27 cellular contexts compared by ENCODE assay signal in genomic region chr4:32826169-32826568, GRCh38.
DNase-seq lines count a peak whose midpoint lies in the region; ATAC-seq, FAIRE-seq and TF ChIP-seq lines count a peak whose summit lies in the region.
"Had no signal": no experiment of that assay in that cellular context is flagged by ENCODE, and none has a peak within 500 bp of the region (broad histone marks: within the 10 kb centered on the region; RNA-seq: fewer than 3 reads in every experiment).

No MANE protein-coding gene starts in this region.

- TF ChIP-seq CTCF in BE2C (IDR thresholded peaks at IDR 0.05; ENCODE audit: low read depth, low read length) (no peak), HEK293 (tag by site-specific recombination; IDR thresholded peaks at IDR 0.05) (no peak), PC-3 (conservative IDR thresholded peaks at IDR 0.05; ENCODE audit: low read depth, low read length) (no peak), psoas muscle (IDR thresholded peaks at IDR 0.05) (no peak)

- no peak for TF ChIP-seq POLR2A in GM12892 (IDR thresholded peaks at IDR 0.05; ENCODE audit: low read depth, low read length)

- no peak overlapping the region for H3K4me3 ChIP-seq in BE2C (ENCODE audit: low read depth, low read length)
- no peak overlapping the region for H3K4me3 ChIP-seq in HEK293 (ENCODE audit: low read depth, low read length)
- no peak overlapping the region for H3K4me3 ChIP-seq in PC-3 (ENCODE audit: low read length)
- H3K4me3 ChIP-seq in psoas muscle, result no peak overlapping the region
- H3K4me3 ChIP-seq: cardiac muscle cell, colonic mucosa, gastrocnemius medialis, Peyer's patch, SJSA1, testis had no signal

- ATAC-seq in PC-3 (no peak), psoas muscle (no peak)
- ATAC-seq: activated T-helper 17 cell treated with anti-CD3 and anti-CD28 coated beads, Interleukin-2, amount 50 U/mL, for 72 hours; esophagus mucosa; gastrocnemius medialis; T-cell had no signal

- WGBS in psoas muscle, 3 donors, result 87 to 93% (median 89%) methylated on average over 3 of the region's 3 CpGs

- no peak for FAIRE-seq in GM12892 (lab: Jason Lieb, UNC)

- H2AFZ ChIP-seq in PC-3 (ENCODE audit: low read length), result no peak overlapping the region

- DNase-seq in BE2C, result peak; percentile 20
- DNase-seq in PC-3, result peak; percentile 17
- peak; percentile 6 for DNase-seq in foreskin melanocyte
- no peak for DNase-seq in psoas muscle
- no peak for DNase-seq in D341Med (ENCODE audit: low spot score)
- no peak for DNase-seq in GM12892 (ENCODE audit: insufficient read length)
- DNase-seq: activated CD4-positive, alpha-beta T cell treated with anti-CD3 and anti-CD28 coated beads, Interleukin-2, amount 50 U/mL, for 48 hours; activated naive CD4-positive, alpha-beta T cell treated with anti-CD3 and anti-CD28 coated beads, Interleukin-2, amount 50 U/mL, for 16 hours; CD4-positive, CD25-positive, alpha-beta regulatory T cell; colonic mucosa; effector memory CD4-positive, alpha-beta T cell; gastrocnemius medialis; hippocampal formation; islet precursor cell; naive B cell; NCI-H2171; NCI-H510A; occipital lobe; Peyer's patch; stimulated activated naive CD4-positive, alpha-beta T cell treated with Interleukin-2 at 50 U/mL for 16 hours; T-cell; testis had no signal

- H3K27ac ChIP-seq in HEK293 (ENCODE audit: extremely low read depth, low read depth, low read length) (no peak overlapping the region), PC-3 (ENCODE audit: low read length) (no peak overlapping the region), psoas muscle (no peak overlapping the region)
- H3K27ac ChIP-seq: cardiac muscle cell, colonic mucosa, gastrocnemius medialis, Peyer's patch, SJSA1, testis had no signal

- no peak overlapping the region for H3K9ac ChIP-seq in PC-3 (ENCODE audit: low read length)

- no peaks in the 10 kb centered on the region for H4K20me1 ChIP-seq in PC-3 (ENCODE audit: low read length)

- H3K4me2 ChIP-seq in PC-3 (ENCODE audit: low read length), result no peak overlapping the region

- CTCF ChIA-PET in HEK293 (lab: Yijun Ruan, JAX) (no interaction called here), PC-3 (lab: Charles Lee) (no interaction called here)

- no peaks in the 10 kb centered on the region for H3F3A ChIP-seq in PC-3 (ENCODE audit: low read length, unreplicated experiment)

- H3K36me3 ChIP-seq in BE2C, result no peaks in the 10 kb centered on the region
- H3K36me3 ChIP-seq in HEK293 (ENCODE audit: control insufficient read depth in 2 of 2, insufficient read depth in 1 of 2, low read length in 2 of 2), result no peaks in the 10 kb centered on the region
- no peaks in the 10 kb centered on the region; the same call in 1 of the 2 replicates for H3K36me3 ChIP-seq in PC-3 (ENCODE audit: low read depth, low read length)
- H3K36me3 ChIP-seq in psoas muscle (ENCODE audit: insufficient read depth in 1 of 2, low read depth in 1 of 2), result no peaks in the 10 kb centered on the region
- H3K36me3 ChIP-seq: cardiac muscle cell, colonic mucosa, gastrocnemius medialis, Peyer's patch, SJSA1 had no signal

- no peaks in the 10 kb centered on the region for H3K9me2 ChIP-seq in PC-3 (replicated peaks; ENCODE audit: low read length)

- H3K9me3 ChIP-seq in BE2C (no peaks in the 10 kb centered on the region), HEK293 (ENCODE audit: control insufficient read depth, insufficient read depth, low read depth, low read length) (no peaks in the 10 kb centered on the region), PC-3 (ENCODE audit: low read length) (peaks cover 7% of the 10 kb centered on the region; the same call in 1 of the 2 replicates), psoas muscle (no peaks in the 10 kb centered on the region)
- H3K9me3 ChIP-seq: colonic mucosa, gastrocnemius medialis, Peyer's patch, SJSA1, testis had no signal

- H3K4me1 ChIP-seq in BE2C (no peaks in the 10 kb centered on the region), HEK293 (ENCODE audit: control insufficient read depth, insufficient read depth, low read length) (no peaks in the 10 kb centered on the region), PC-3 (ENCODE audit: insufficient read depth, low read length) (no peaks in the 10 kb centered on the region), psoas muscle (no peaks in the 10 kb centered on the region)
- H3K4me1 ChIP-seq: colonic mucosa, gastrocnemius medialis, Peyer's patch, SJSA1, testis had no signal

- POLR2A ChIA-PET in HEK293 (lab: Yijun Ruan, JAX), result no interaction called here
- POLR2A ChIA-PET in PC-3 (lab: Charles Lee; ENCODE audit: unreplicated experiment), result no interaction called here

- no peaks in the 10 kb centered on the region for H3K79me2 ChIP-seq in PC-3 (ENCODE audit: low read length)

- intact Hi-C loops in PC-3 (cut with micrococcal nuclease) (no loop called here), psoas muscle (cut with DNase I) (no loop called here)

- no peaks in the 10 kb centered on the region for H3K27me3 ChIP-seq in BE2C
- H3K27me3 ChIP-seq in PC-3 (ENCODE audit: low read length), result no peaks in the 10 kb centered on the region
- H3K27me3 ChIP-seq in psoas muscle (ENCODE audit: insufficient read depth in 3 of 3, low read length in 2 of 3), result no peaks in the 10 kb centered on the region
- H3K27me3 ChIP-seq: cardiac muscle cell, colonic mucosa, gastrocnemius medialis, Peyer's patch, SJSA1, testis had no signal

- BruUV-seq in PC-3 (replicated peaks; lab: Mats Ljungman, UMichigan), result no TSS peak

TF ChIP-seq in HEK293, 187 proteins besides CTCF, POLR2A, EP300 and RAD21:
- no peak for TF ChIP-seq SCRT1 (tag by site-specific recombination; IDR thresholded peaks at IDR 0.05; ENCODE audit: borderline replicate concordance)
- no peak for TF ChIP-seq ZFHX2 (tag by site-specific recombination; conservative IDR thresholded peaks at IDR 0.05)
- no peak for TF ChIP-seq RBAK (tag by site-specific recombination; IDR thresholded peaks at IDR 0.05)
- TF ChIP-seq ZNF214 (tag by site-specific recombination; IDR thresholded peaks at IDR 0.05; ENCODE audit: borderline replicate concordance), result no peak
- TF ChIP-seq ZNF488 (tag by site-specific recombination; IDR thresholded peaks at IDR 0.05), result no peak
- peak; percentile 68 for TF ChIP-seq TRIM28 (IDR thresholded peaks at IDR 0.05; ENCODE audit: borderline replicate concordance, low read length)
- TF ChIP-seq SETDB1 (IDR thresholded peaks at IDR 0.05; ENCODE audit: insufficient read length, low read length), result peak; percentile 93
- TF ChIP-seq ZNF660 (tag by site-specific recombination; IDR thresholded peaks at IDR 0.05), result no peak
- no peak for TF ChIP-seq ZNF777 (tag by site-specific recombination; IDR thresholded peaks at IDR 0.05; ENCODE audit: borderline replicate concordance)
- no peak for TF ChIP-seq ZNF639 (tag by site-specific recombination; IDR thresholded peaks at IDR 0.05)
- no peak for TF ChIP-seq ZNF558 (tag by site-specific recombination; IDR thresholded peaks at IDR 0.05)
- TF ChIP-seq ZNF341 (tag by site-specific recombination; IDR thresholded peaks at IDR 0.05; ENCODE audit: low read depth), result no peak
- no peak for TF ChIP-seq ZNF843 (tag by site-specific recombination; IDR thresholded peaks at IDR 0.05)
- TF ChIP-seq ZNF791 (tag by site-specific recombination; IDR thresholded peaks at IDR 0.05), result no peak
- no peak for TF ChIP-seq ZNF324 (tag by site-specific recombination; IDR thresholded peaks at IDR 0.05)
- TF ChIP-seq ZNF521 (tag by site-specific recombination; IDR thresholded peaks at IDR 0.05), result no peak
- no peak for TF ChIP-seq ZNF148 (tag by site-specific recombination; IDR thresholded peaks at IDR 0.05; ENCODE audit: borderline replicate concordance)

Comparison
In these comparisons a context has a peak if more than half of its experiments do, and no peak if none do; other contexts are left out.
1. DNase-seq: peak in BE2C (single experiment), PC-3 (single experiment) and foreskin melanocyte (single experiment); none in psoas muscle (0 of 2), D341Med (single experiment) and GM12892 (single experiment).